Comparison of ENCODE assay signal across 19 cellular contexts in the genomic region with DNA sequence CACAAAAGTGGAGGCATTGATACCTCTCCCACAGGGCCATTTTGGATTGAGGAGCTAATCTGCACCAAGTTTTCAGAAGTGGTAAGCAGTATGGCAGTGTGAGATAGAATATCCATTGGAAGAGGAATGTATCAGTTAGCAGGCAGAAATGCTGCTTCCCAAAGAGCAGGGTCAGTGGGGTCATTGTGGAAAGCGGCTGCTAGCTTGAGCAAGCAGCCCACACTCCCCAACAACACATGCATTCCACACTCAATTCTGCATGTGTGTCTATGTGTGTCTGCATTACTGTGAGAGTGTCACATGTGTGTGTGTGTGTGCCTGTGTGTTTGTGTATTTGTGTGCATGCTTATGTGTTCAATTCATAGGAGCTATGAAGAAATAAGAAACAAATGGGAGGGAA.
DNase-seq lines count a peak whose midpoint lies in the region; ATAC-seq, FAIRE-seq and TF ChIP-seq lines count a peak whose summit lies in the region.
"Had no signal": no experiment of that assay in that cellular context is flagged by ENCODE, and none has a peak within 500 bp of the region (broad histone marks: within the 10 kb centered on the region; RNA-seq: fewer than 3 reads in every experiment).

No MANE protein-coding gene starts in this region.

- H3K36me3 ChIP-seq in mammary epithelial cell (ENCODE audit: insufficient read depth, low read length): no peaks in the 10 kb centered on the region
- no peaks in the 10 kb centered on the region for H3K36me3 ChIP-seq in CD8-positive, alpha-beta T cell (ENCODE audit: insufficient read depth, low read length)
- H3K36me3 ChIP-seq in testis (ENCODE audit: low read depth, missing control alignments): no peaks in the 10 kb centered on the region

- CTCF ChIA-PET in A549 (lab: Yijun Ruan, JAX): interaction anchor here (0.8 to 5.8 kb wide), 20 partner anchors 8 to 583 kb away, joined by 3 to 78 read pairs (median 4); a partner anchor contains a TSS
- CTCF ChIA-PET in mammary epithelial cell (lab: Charles Lee; ENCODE audit: low non-redundant PET): no interaction called here
- CTCF ChIA-PET in CD8-positive, alpha-beta T cell (lab: Charles Lee): no interaction called here

- no peaks in the 10 kb centered on the region for H3K36me3 Mint-ChIP-seq in CD8-positive, alpha-beta T cell
- H3K36me3 Mint-ChIP-seq: CD4-positive, CD25-positive, alpha-beta regulatory T cell had no signal

- peaks cover 4% of the 10 kb centered on the region for H3K9me3 Mint-ChIP-seq in CD8-positive, alpha-beta T cell

- TF ChIP-seq CTCF in A549 (IDR thresholded peaks at IDR 0.05): no peak
- no peak for TF ChIP-seq CTCF in mammary epithelial cell (conservative IDR thresholded peaks at IDR 0.05 in 1 of 2, IDR thresholded peaks at IDR 0.05 in 1 of 2; ENCODE audit: extremely low read depth in 1 of 2, insufficient read depth in 1 of 2, low read depth in 1 of 2, low read length in 2 of 2)
- TF ChIP-seq CTCF in CD8-positive, alpha-beta T cell (IDR thresholded peaks at IDR 0.05): no peak
- no peak for TF ChIP-seq CTCF in testis (IDR thresholded peaks at IDR 0.05)

- H3K27ac ChIP-seq in A549: peak overlapping the region; percentile 92 to 98
- peak overlapping the region; percentile 80 for H3K27ac ChIP-seq in mammary epithelial cell (ENCODE audit: insufficient read depth, low read depth, low read length)
- no peak overlapping the region for H3K27ac ChIP-seq in CD8-positive, alpha-beta T cell (ENCODE audit: low read depth, low read length)
- H3K27ac ChIP-seq in testis: no peak overlapping the region

- H3K79me2 ChIP-seq in mammary epithelial cell (ENCODE audit: insufficient read depth, low read length): no peaks in the 10 kb centered on the region

- no peak overlapping the region for H3K9ac ChIP-seq in mammary epithelial cell (ENCODE audit: insufficient read depth, low read length)

- dilution Hi-C loops in mammary epithelial cell (cut with HindIII; ENCODE audit: low sequenced_read_pairs): no loop called here

- 21% methylated on average over 1 of the region's 1 CpG for WGBS in A549 (ENCODE audit: missing lambda C conversion rate)
- WGBS in mammary epithelial cell (ENCODE audit: low coverage, missing lambda C conversion rate): 92% methylated on average over 1 of the region's 1 CpG
- 82 to 89% methylated on average over 1 of the region's 1 CpG for WGBS in testis, 2 donors

- no peaks in the 10 kb centered on the region for H4K20me1 ChIP-seq in mammary epithelial cell (ENCODE audit: insufficient read depth, low read length)

- H3K9me3 ChIP-seq in A549: peaks cover 34% of the 10 kb centered on the region
- peaks cover 6% of the 10 kb centered on the region for H3K9me3 ChIP-seq in mammary epithelial cell (replicated peaks; ENCODE audit: insufficient read depth, low read length)
- H3K9me3 ChIP-seq in CD8-positive, alpha-beta T cell (ENCODE audit: low read length): no peaks in the 10 kb centered on the region
- H3K9me3 ChIP-seq in testis: no peaks in the 10 kb centered on the region

- TF ChIP-seq POLR2A in A549 (IDR thresholded peaks at IDR 0.05; ENCODE audit: low read length): no peak
- TF ChIP-seq POLR2A in testis (IDR thresholded peaks at IDR 0.05): no peak

- no TSS peak for BruUV-seq in mammary epithelial cell (replicated peaks; lab: Mats Ljungman, UMichigan)

- in situ Hi-C loops in mammary epithelial cell (cut with MboI; ENCODE audit: low sequenced_read_pairs in 2 of 2): no loop called here

- H3K4me1 Mint-ChIP-seq in CD8-positive, alpha-beta T cell (ENCODE audit: low read depth): no peaks in the 10 kb centered on the region
- H3K4me1 Mint-ChIP-seq: CD4-positive, CD25-positive, alpha-beta regulatory T cell had no signal

- peak overlapping the region; percentile 66 for H3K4me2 ChIP-seq in A549
- peak overlapping the region; percentile 34 for H3K4me2 ChIP-seq in mammary epithelial cell (ENCODE audit: insufficient read depth, low read depth, low read length)

- no peak overlapping the region for H3K4me3 Mint-ChIP-seq in CD8-positive, alpha-beta T cell
- H3K4me3 Mint-ChIP-seq: CD4-positive, CD25-positive, alpha-beta regulatory T cell had no signal

- DNase-seq in A549 (ENCODE audit: low read depth in 1 of 2, low spot score in 1 of 2) (peak in 1 of 2 experiments; percentile 35), LHCN-M2 (ENCODE audit: low read depth) (peak; percentile 66), mammary epithelial cell (no peak), myocyte (ENCODE audit: low read depth) (peak; percentile 50), testis (no peak), NCI-H69 (lab: John Stamatoyannopoulos, UW) (no peak)
- DNase-seq in CD8-positive, alpha-beta T cell: no peak
- DNase-seq: AML-193; CD4-positive, CD25-positive, alpha-beta regulatory T cell; DMS79 treated with DMSO at 0.1 percent for 48 hours; GDM1; NCI-H1092 treated with DMSO at 0.1 percent for 48 hours; NCI-H1694; NCI-H748 treated with DMSO at 0.1 percent for 48 hours; SHP77 treated with DMSO at 0.1 percent for 48 hours had no signal

- no peak for TF ChIP-seq EP300 in A549 (IDR thresholded peaks at IDR 0.05)

- POLR2A ChIA-PET in A549 (lab: Yijun Ruan, JAX): interaction anchor here (0.6 to 3.0 kb wide), 17 partner anchors 8 to 575 kb away, joined by 3 to 29 read pairs (median 4); a partner anchor contains a TSS
- POLR2A ChIA-PET in CD8-positive, alpha-beta T cell (lab: Charles Lee): no interaction called here

- FAIRE-seq in A549 (lab: Jason Lieb, UNC): no peak
- FAIRE-seq: A204.1, D721Med, K562 had no signal

- H3K4me3 ChIP-seq in A549 (no peak overlapping the region), mammary epithelial cell (replicated peaks in 1 of 3; ENCODE audit: insufficient read depth in 1 of 3, low read depth in 2 of 3, low read length in 3 of 3) (no peak overlapping the region), testis (no peak overlapping the region)
- H3K4me3 ChIP-seq in CD8-positive, alpha-beta T cell (ENCODE audit: low read depth, low read length): no peak overlapping the region
- H3K4me3 ChIP-seq: K562 had no signal

- H3K27ac Mint-ChIP-seq in CD8-positive, alpha-beta T cell: no peak overlapping the region
- H3K27ac Mint-ChIP-seq: CD4-positive, CD25-positive, alpha-beta regulatory T cell had no signal

- H3K4me1 ChIP-seq in A549: peaks cover 68% of the 10 kb centered on the region
- H3K4me1 ChIP-seq in mammary epithelial cell (ENCODE audit: insufficient read depth, low read length): peaks cover 42% of the 10 kb centered on the region
- H3K4me1 ChIP-seq in CD8-positive, alpha-beta T cell (ENCODE audit: insufficient read depth, low read length): no peaks in the 10 kb centered on the region
- H3K4me1 ChIP-seq in testis: no peaks in the 10 kb centered on the region

- no peak for TF ChIP-seq RAD21 in A549 (conservative IDR thresholded peaks at IDR 0.05 in 1 of 2, IDR thresholded peaks at IDR 0.05 in 1 of 2)

- peak; percentile 52 to 65 for ATAC-seq in A549
- no peak for ATAC-seq in CD8-positive, alpha-beta T cell
- ATAC-seq in GM21367 (IDR thresholded peaks at IDR 0.05; ENCODE audit: unreplicated experiment): no peak
- ATAC-seq: K562 had no signal

- no peaks in the 10 kb centered on the region for H3K27me3 Mint-ChIP-seq in CD8-positive, alpha-beta T cell (ENCODE audit: low read depth)
- H3K27me3 Mint-ChIP-seq: CD4-positive, CD25-positive, alpha-beta regulatory T cell had no signal

- intact Hi-C loops in mammary epithelial cell (cut with micrococcal nuclease): loop anchor here (1.0 kb wide), 1 partner anchor 12 kb away; no protein-coding TSS in a partner anchor
- intact Hi-C loops in CD8-positive, alpha-beta T cell (cut with DNase I, micrococcal nuclease): no loop called here
- intact Hi-C loops in testis (cut with DNase I; ENCODE audit: low total_unique reads): no loop called here

- H3K27me3 ChIP-seq in mammary epithelial cell (ENCODE audit: insufficient read depth, low read length) (no peaks in the 10 kb centered on the region), testis (no peaks in the 10 kb centered on the region)
- H3K27me3 ChIP-seq in CD8-positive, alpha-beta T cell (ENCODE audit: insufficient read depth, low read length): no peaks in the 10 kb centered on the region

- H2AFZ ChIP-seq in mammary epithelial cell (ENCODE audit: low read depth, low read length): no peak overlapping the region

TF ChIP-seq in A549, 52 proteins besides CTCF, POLR2A, EP300 and RAD21:
- TF ChIP-seq MYC (IDR thresholded peaks at IDR 0.05; ENCODE audit: borderline replicate concordance, low read length): 0 out of 2 replicates have a peak, but pooled peaks have one; percentile 0
- TF ChIP-seq CBX8 (IDR thresholded peaks at IDR 0.05): no peak
- peak; percentile 63 for TF ChIP-seq HOXB13 (CRISPR knock-in tag; IDR thresholded peaks at IDR 0.05; ENCODE audit: low read depth)
- TF ChIP-seq EHF (CRISPR knock-in tag; IDR thresholded peaks at IDR 0.05): 0 out of 2 replicates have a peak, but pooled peaks have one; percentile 32
TF ChIP-seq in A549: peak in this region for 3.

Comparison
In these comparisons a context has a peak if more than half of its experiments do, and no peak if none do; other contexts are left out.
1. ATAC-seq: peak in A549 (2 of 2); none in CD8-positive, alpha-beta T cell (single experiment) and GM21367 (single experiment).
2. DNase-seq: peak in LHCN-M2 (single experiment) and myocyte (single experiment); none in mammary epithelial cell (single experiment), CD8-positive, alpha-beta T cell (0 of 7), testis (single experiment) and NCI-H69 (single experiment).
3. H3K27ac ChIP-seq: peak in A549 (2 of 2) and mammary epithelial cell (single experiment); none in CD8-positive, alpha-beta T cell (single experiment) and testis (0 of 2).